In genomic region chr20:50308513-50309279, GRCh38 we compare ENCODE assay signal across 8 cellular contexts.
DNase-seq lines count a peak whose midpoint lies in the region; ATAC-seq and TF ChIP-seq lines count a peak whose summit lies in the region.

No MANE protein-coding gene starts in this region.

- peak; percentile 69 to 78 for ATAC-seq in left cardiac atrium
- no peak for ATAC-seq in HG03159 (IDR thresholded peaks at IDR 0.05; ENCODE audit: unreplicated experiment)
- ATAC-seq in GM21529 (IDR thresholded peaks at IDR 0.05; ENCODE audit: unreplicated experiment) = no peak

- peak overlapping the region in 1 of 4 donors; percentile 7 for H3K4me3 ChIP-seq in adrenal gland

- peaks cover 49 to 59% of the 10 kb centered on the region in 2 donors for H3K4me1 ChIP-seq in adrenal gland (replicated peaks in 1 of 2)

- no peaks in the 10 kb centered on the region for H3K36me3 ChIP-seq in adrenal gland (replicated peaks in 1 of 2)

- peak in 2 of 6 experiments; percentile 14 to 23 for TF ChIP-seq CTCF in adrenal gland (IDR thresholded peaks at IDR 0.05)

- intact Hi-C loops in adrenal gland (cut with DNase I) (loop anchor here in 1 of 2 donors (10.0 kb wide), 1 partner anchor 156 kb away; no protein-coding TSS in a partner anchor), left cardiac atrium (cut with DNase I) (loop anchor here in 1 of 2 donors (2.0 to 10.0 kb wide), 2 partner anchors 90 to 114 kb away; partner anchors contain the start of gene CEBPB), posterior cingulate gyrus (cut with DNase I) (no loop called here)

- TF ChIP-seq POLR2A in adrenal gland (IDR thresholded peaks at IDR 0.05) = peak; percentile 45 to 51

- no peaks in the 10 kb centered on the region for H3K9me3 ChIP-seq in adrenal gland (replicated peaks in 1 of 3)

- WGBS in adrenal gland, 4 donors = 8 to 13% (median 9%) methylated on average over 5 to 20 of the region's 20 CpGs

- H3K27ac ChIP-seq in adrenal gland = peak overlapping the region; percentile 89 to 98 (median 97)

- H3K27me3 ChIP-seq in adrenal gland = no peaks in the 10 kb centered on the region

- peak; percentile 82 for DNase-seq in HuH-7 (ENCODE audit: low spot score)
- peak; percentile 89 to 98 (median 97) for DNase-seq in adrenal gland
- peak; percentile 93 for DNase-seq in left cardiac atrium
- DNase-seq in posterior cingulate gyrus = peak; percentile 44 to 91 (median 62)
- DNase-seq in NCI-H1694 (lab: John Stamatoyannopoulos, UW) = no peak
- no peak for DNase-seq in T-helper 1 cell

Comparison
In these comparisons a context has a peak if more than half of its experiments do, and no peak if none do; other contexts are left out.
1. DNase-seq: peak in HuH-7 (single experiment), adrenal gland (7 of 7), left cardiac atrium (single experiment) and posterior cingulate gyrus (10 of 10); none in NCI-H1694 (single experiment) and T-helper 1 cell (0 of 5).
2. ATAC-seq: peak in left cardiac atrium (2 of 2); none in HG03159 (single experiment) and GM21529 (single experiment).